ENCODE assay signal across 9 cellular contexts in the genomic region with DNA sequence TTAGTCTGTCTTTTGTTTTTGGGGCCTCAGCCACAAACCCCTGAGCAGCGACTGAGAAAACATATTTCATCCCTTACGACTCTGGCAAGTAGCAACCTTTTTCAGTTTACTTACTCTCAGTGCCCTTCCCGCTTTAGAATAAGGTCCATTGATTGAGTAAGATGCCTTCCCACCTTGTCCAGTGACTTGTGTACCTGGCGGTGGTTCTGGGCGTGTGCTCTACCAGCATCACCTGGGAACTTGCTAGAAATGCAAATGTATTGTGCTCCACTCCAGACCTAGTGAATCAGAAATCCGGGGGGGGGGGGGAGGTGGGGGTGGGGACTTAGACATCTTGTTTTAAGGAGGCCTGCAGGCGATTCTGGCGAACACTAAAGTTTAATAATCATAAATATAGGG.
DNase-seq lines count a peak whose midpoint lies in the region; ATAC-seq and TF ChIP-seq lines count a peak whose summit lies in the region.
"Had no signal": no experiment of that assay in that cellular context is flagged by ENCODE, and none has a peak within 500 bp of the region (broad histone marks: within the 10 kb centered on the region; RNA-seq: fewer than 3 reads in every experiment).

No MANE protein-coding gene starts in this region.

- TF ChIP-seq CTCF in WTC11 (IDR thresholded peaks at IDR 0.05) (no peak), GM20000 (IDR thresholded peaks at IDR 0.05; ENCODE audit: extremely low read depth, missing control alignments) (no peak)

- CTCF ChIA-PET in CD8-positive, alpha-beta memory T cell (lab: Charles Lee): interaction anchor here (0.8 to 9.5 kb wide), 39 partner anchors 9 to 429 kb away, joined by 3 to 143 read pairs (median 5); partner anchors contain the start of gene SLC30A7
- CTCF ChIA-PET in WTC11 (lab: Charles Lee): interaction anchor here (0.5 to 3.4 kb wide), 47 partner anchors 9 to 359 kb away, joined by 3 to 94 read pairs (median 4); no protein-coding TSS in a partner anchor

- H3K4me3 ChIP-seq in CD8-positive, alpha-beta memory T cell (ENCODE audit: low read length): peak overlapping the region; percentile 57

- no peaks in the 10 kb centered on the region for H3K36me3 ChIP-seq in CD8-positive, alpha-beta memory T cell (ENCODE audit: insufficient read depth, low read length)

- POLR2A ChIA-PET in CD8-positive, alpha-beta memory T cell (lab: Charles Lee): interaction anchor here (0.6 to 2.3 kb wide), 11 partner anchors 13 to 414 kb away, joined by 3 to 20 read pairs (median 4); partner anchors contain the start of genes EXTL2 and S1PR1
- POLR2A ChIA-PET in WTC11 (lab: Charles Lee): no interaction called here

- no peak for DNase-seq in CD8-positive, alpha-beta memory T cell
- DNase-seq in WTC11 (ENCODE audit: low spot score) (no peak), left kidney (ENCODE audit: low read depth, low spot score) (peak; percentile 40), HuH-7 (ENCODE audit: low spot score) (no peak), GM20000 (ENCODE audit: low spot score) (no peak), NCI-H146 (lab: John Stamatoyannopoulos, UW) (no peak)
- DNase-seq in central memory CD4-positive, alpha-beta T cell: no peak

- H3K36me3 Mint-ChIP-seq in CD8-positive, alpha-beta memory T cell: no peaks in the 10 kb centered on the region
- H3K36me3 Mint-ChIP-seq in WTC11: no peaks in the 10 kb centered on the region

- no peaks in the 10 kb centered on the region for H3K27me3 ChIP-seq in CD8-positive, alpha-beta memory T cell (ENCODE audit: insufficient read depth, low read length, poor library complexity, severe bottlenecking)
- H3K27me3 ChIP-seq: testis had no signal

- peak overlapping the region; percentile 91 to 99 (median 98) for H3K27ac Mint-ChIP-seq in CD8-positive, alpha-beta memory T cell
- no peak overlapping the region; the same call in 1 of the 2 replicates for H3K27ac Mint-ChIP-seq in WTC11

- H3K9me3 Mint-ChIP-seq in CD8-positive, alpha-beta memory T cell: no peaks in the 10 kb centered on the region
- 0 out of 2 replicates have a peak, but pooled peaks cover 3% of the 10 kb centered on the region for H3K9me3 Mint-ChIP-seq in WTC11

- H3K27me3 Mint-ChIP-seq in CD8-positive, alpha-beta memory T cell: no peaks in the 10 kb centered on the region
- peaks cover 44% of the 10 kb centered on the region for H3K27me3 Mint-ChIP-seq in WTC11 (ENCODE audit: low read depth)

- peaks cover 68 to 73% (median 73%) of the 10 kb centered on the region in 3 donors for H3K4me1 Mint-ChIP-seq in CD8-positive, alpha-beta memory T cell
- H3K4me1 Mint-ChIP-seq in WTC11: peaks cover 35% of the 10 kb centered on the region

- H3K9me3 ChIP-seq in CD8-positive, alpha-beta memory T cell (ENCODE audit: low read length): no peaks in the 10 kb centered on the region
- H3K9me3 ChIP-seq: testis had no signal

- ATAC-seq in GM19395 (IDR thresholded peaks at IDR 0.05; ENCODE audit: unreplicated experiment): peak; percentile 19
- peak; percentile 30; the same call in 1 of the 2 replicates for ATAC-seq in WTC11

- H3K4me1 ChIP-seq in CD8-positive, alpha-beta memory T cell (ENCODE audit: insufficient read depth, low read length): peaks cover 62% of the 10 kb centered on the region

- H3K27ac ChIP-seq in CD8-positive, alpha-beta memory T cell (ENCODE audit: low read depth, low read length): peak overlapping the region; percentile 32
- H3K27ac ChIP-seq: testis had no signal

- H3K4me3 Mint-ChIP-seq in CD8-positive, alpha-beta memory T cell: peak overlapping the region; percentile 48 to 89 (median 82)
- H3K4me3 Mint-ChIP-seq in WTC11: peak overlapping the region; percentile 48

TF ChIP-seq in WTC11, 78 proteins besides CTCF, POLR2A, EP300 and RAD21:
- no peak for TF ChIP-seq JUN (CRISPR knock-in tag; IDR thresholded peaks at IDR 0.05)
- no peak for TF ChIP-seq TEAD4 (CRISPR knock-in tag; IDR thresholded peaks at IDR 0.05)
- TF ChIP-seq CDX4 (CRISPR knock-in tag; IDR thresholded peaks at IDR 0.05; ENCODE audit: borderline replicate concordance): no peak
- no peak for TF ChIP-seq ESRRA (CRISPR knock-in tag; IDR thresholded peaks at IDR 0.05; ENCODE audit: borderline replicate concordance)
- TF ChIP-seq ZNF416 (CRISPR knock-in tag; IDR thresholded peaks at IDR 0.05): no peak
- TF ChIP-seq KAT7 (CRISPR knock-in tag; IDR thresholded peaks at IDR 0.05; ENCODE audit: borderline replicate concordance): no peak
- TF ChIP-seq EMX1 (CRISPR knock-in tag; IDR thresholded peaks at IDR 0.05): no peak
- TF ChIP-seq FOXP1 (CRISPR knock-in tag; IDR thresholded peaks at IDR 0.05; ENCODE audit: borderline replicate concordance): no peak
- no peak for TF ChIP-seq ZNF317 (CRISPR knock-in tag; IDR thresholded peaks at IDR 0.05; ENCODE audit: borderline replicate concordance, low read depth)
- TF ChIP-seq, protein P1, sequence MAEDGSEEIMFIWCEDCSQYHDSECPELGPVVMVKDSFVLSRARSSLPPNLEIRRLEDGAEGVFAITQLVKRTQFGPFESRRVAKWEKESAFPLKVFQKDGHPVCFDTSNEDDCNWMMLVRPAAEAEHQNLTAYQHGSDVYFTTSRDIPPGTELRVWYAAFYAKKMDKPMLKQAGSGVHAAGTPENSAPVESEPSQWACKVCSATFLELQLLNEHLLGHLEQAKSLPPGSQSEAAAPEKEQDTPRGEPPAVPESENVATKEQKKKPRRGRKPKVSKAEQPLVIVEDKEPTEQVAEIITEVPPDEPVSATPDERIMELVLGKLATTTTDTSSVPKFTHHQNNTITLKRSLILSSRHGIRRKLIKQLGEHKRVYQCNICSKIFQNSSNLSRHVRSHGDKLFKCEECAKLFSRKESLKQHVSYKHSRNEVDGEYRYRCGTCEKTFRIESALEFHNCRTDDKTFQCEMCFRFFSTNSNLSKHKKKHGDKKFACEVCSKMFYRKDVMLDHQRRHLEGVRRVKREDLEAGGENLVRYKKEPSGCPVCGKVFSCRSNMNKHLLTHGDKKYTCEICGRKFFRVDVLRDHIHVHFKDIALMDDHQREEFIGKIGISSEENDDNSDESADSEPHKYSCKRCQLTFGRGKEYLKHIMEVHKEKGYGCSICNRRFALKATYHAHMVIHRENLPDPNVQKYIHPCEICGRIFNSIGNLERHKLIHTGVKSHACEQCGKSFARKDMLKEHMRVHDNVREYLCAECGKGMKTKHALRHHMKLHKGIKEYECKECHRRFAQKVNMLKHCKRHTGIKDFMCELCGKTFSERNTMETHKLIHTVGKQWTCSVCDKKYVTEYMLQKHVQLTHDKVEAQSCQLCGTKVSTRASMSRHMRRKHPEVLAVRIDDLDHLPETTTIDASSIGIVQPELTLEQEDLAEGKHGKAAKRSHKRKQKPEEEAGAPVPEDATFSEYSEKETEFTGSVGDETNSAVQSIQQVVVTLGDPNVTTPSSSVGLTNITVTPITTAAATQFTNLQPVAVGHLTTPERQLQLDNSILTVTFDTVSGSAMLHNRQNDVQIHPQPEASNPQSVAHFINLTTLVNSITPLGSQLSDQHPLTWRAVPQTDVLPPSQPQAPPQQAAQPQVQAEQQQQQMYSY (CRISPR knock-in tag; IDR thresholded peaks at IDR 0.05): no peak
